18 cellular contexts compared by ENCODE assay signal in genomic region chr15:61050844-61051569, GRCh38.
DNase-seq lines count a peak whose midpoint lies in the region; ATAC-seq, FAIRE-seq and TF ChIP-seq lines count a peak whose summit lies in the region.
"Had no signal": no experiment of that assay in that cellular context is flagged by ENCODE, and none has a peak within 500 bp of the region (broad histone marks: within the 10 kb centered on the region; RNA-seq: fewer than 3 reads in every experiment).

No MANE protein-coding gene starts in this region.

- no peak for FAIRE-seq in RCC 7860 (lab: Jason Lieb, UNC)
- FAIRE-seq: GM19239 had no signal

- H3K4me3 ChIP-seq in smooth muscle cell (no peak overlapping the region), Peyer's patch (no peak overlapping the region)
- H3K4me3 ChIP-seq: adrenal gland had no signal

- H3K27ac ChIP-seq in smooth muscle cell (ENCODE audit: low read depth) (no peak overlapping the region), Peyer's patch (peak overlapping the region in 1 of 4 donors; percentile 17)
- H3K27ac ChIP-seq: adrenal gland, epithelial cell of prostate had no signal

- no peak for DNase-seq in activated T-cell treated with anti-CD3 and anti-CD28 coated beads, Interleukin-2, amount 50 U/mL, for 72 hours
- DNase-seq in activated T-cell treated with anti-CD3 and anti-CD28 coated beads, Interleukin-2, amount 50 U/mL, for 1 hour: no peak
- DNase-seq in RCC 7860 (ENCODE audit: low spot score): peak; percentile 10
- peak; percentile 20 for DNase-seq in glomerular visceral epithelial cell (ENCODE audit: extremely low spot score)
- DNase-seq in smooth muscle cell (lab: John Stamatoyannopoulos, UW; ENCODE audit: unreplicated experiment): no peak
- no peak for DNase-seq in Peyer's patch
- DNase-seq: activated CD4-positive, alpha-beta T cell treated with anti-CD3 and anti-CD28 coated beads, Interleukin-2, amount 10 ng/mL, durations not matched to agents 7 days and 5 days; activated T-cell treated with anti-CD3 and anti-CD28 coated beads, Interleukin-2, amount 50 U/mL, for 48 hours; KG1; naive thymus-derived CD4-positive, alpha-beta T cell; NCI-H1417 treated with DMSO at 0.1 percent for 48 hours; OCI-M1; stimulated activated naive CD4-positive, alpha-beta T cell treated with Interleukin-2 at 50 U/mL for 16 hours had no signal

- no peaks in the 10 kb centered on the region for H3K4me1 Mint-ChIP-seq in activated T-cell treated with anti-CD3 and anti-CD28 coated beads, Interleukin-2, amount 50 U/mL, for 72 hours (ENCODE audit: low read depth)
- H3K4me1 Mint-ChIP-seq: activated CD4-positive, alpha-beta T cell treated with anti-CD3 and anti-CD28 coated beads, Interleukin-2, amount 10 ng/mL, durations not matched to agents 7 days and 5 days; naive thymus-derived CD4-positive, alpha-beta T cell had no signal

- H3K36me3 ChIP-seq in smooth muscle cell (ENCODE audit: low read depth): no peaks in the 10 kb centered on the region
- no peaks in the 10 kb centered on the region for H3K36me3 ChIP-seq in Peyer's patch
- H3K36me3 ChIP-seq: adrenal gland had no signal

- H3K27me3 ChIP-seq in smooth muscle cell (ENCODE audit: low read depth): peaks cover 3% of the 10 kb centered on the region
- no peaks in the 10 kb centered on the region for H3K27me3 ChIP-seq in Peyer's patch
- H3K27me3 ChIP-seq: adrenal gland had no signal

- TF ChIP-seq CTCF in smooth muscle cell (IDR thresholded peaks at IDR 0.05; ENCODE audit: borderline replicate concordance, insufficient read depth, poor library complexity, severe bottlenecking) (no peak), Peyer's patch (IDR thresholded peaks at IDR 0.05) (no peak)

- no peaks in the 10 kb centered on the region for H3K36me3 Mint-ChIP-seq in activated T-cell treated with anti-CD3 and anti-CD28 coated beads, Interleukin-2, amount 50 U/mL, for 72 hours (ENCODE audit: insufficient read depth in 2 of 2)
- H3K36me3 Mint-ChIP-seq: naive thymus-derived CD4-positive, alpha-beta T cell had no signal

- WGBS in smooth muscle cell (ENCODE audit: low lambda C conversion rate): 77% methylated on average over 6 of the region's 6 CpGs

- H3K79me2 ChIP-seq in smooth muscle cell (ENCODE audit: low read depth): no peaks in the 10 kb centered on the region

- ATAC-seq in activated T-cell treated with anti-CD3 and anti-CD28 coated beads, Interleukin-2, amount 50 U/mL, for 72 hours (replicated peaks in 1 of 2): peak; percentile 45 to 77
- ATAC-seq in GM21423 (IDR thresholded peaks at IDR 0.05; ENCODE audit: unreplicated experiment): no peak
- no peak for ATAC-seq in GM19324 (IDR thresholded peaks at IDR 0.05; ENCODE audit: low FRiP score, unreplicated experiment)
- ATAC-seq: naive thymus-derived CD4-positive, alpha-beta T cell had no signal

- H2AFZ ChIP-seq in smooth muscle cell (ENCODE audit: low read depth): no peak overlapping the region

- peaks cover 20% of the 10 kb centered on the region for H3K27me3 Mint-ChIP-seq in activated T-cell treated with anti-CD3 and anti-CD28 coated beads, Interleukin-2, amount 50 U/mL, for 72 hours (ENCODE audit: low read depth)

- H3K9ac ChIP-seq in smooth muscle cell (ENCODE audit: low read depth): peak overlapping the region; percentile 25

- no peaks in the 10 kb centered on the region for H3F3A ChIP-seq in smooth muscle cell (ENCODE audit: low read depth)

- H3K9me3 ChIP-seq in smooth muscle cell (replicated peaks; ENCODE audit: low read depth) (no peaks in the 10 kb centered on the region), Peyer's patch (no peaks in the 10 kb centered on the region)
- H3K9me3 ChIP-seq: adrenal gland had no signal

- H3K4me3 Mint-ChIP-seq in activated T-cell treated with anti-CD3 and anti-CD28 coated beads, Interleukin-2, amount 50 U/mL, for 72 hours: no peak overlapping the region
- H3K4me3 Mint-ChIP-seq: activated CD4-positive, alpha-beta T cell treated with anti-CD3 and anti-CD28 coated beads, Interleukin-2, amount 10 ng/mL, durations not matched to agents 7 days and 5 days; naive thymus-derived CD4-positive, alpha-beta T cell had no signal

- H3K4me1 ChIP-seq in smooth muscle cell (ENCODE audit: low read depth) (no peaks in the 10 kb centered on the region), Peyer's patch (peaks cover 0 to 4% (median 0%) of the 10 kb centered on the region in 4 donors)
- H3K4me1 ChIP-seq: adrenal gland had no signal

- no peak overlapping the region for H3K27ac Mint-ChIP-seq in activated T-cell treated with anti-CD3 and anti-CD28 coated beads, Interleukin-2, amount 50 U/mL, for 72 hours
- H3K27ac Mint-ChIP-seq: activated CD4-positive, alpha-beta T cell treated with anti-CD3 and anti-CD28 coated beads, Interleukin-2, amount 10 ng/mL, durations not matched to agents 7 days and 5 days; naive thymus-derived CD4-positive, alpha-beta T cell had no signal

- TF ChIP-seq POLR2A in Peyer's patch (IDR thresholded peaks at IDR 0.05): no peak

- peaks cover 95% of the 10 kb centered on the region for H4K20me1 ChIP-seq in smooth muscle cell (ENCODE audit: low read depth)

- H3K4me2 ChIP-seq in smooth muscle cell: no peak overlapping the region

- H3K9me3 Mint-ChIP-seq in activated T-cell treated with anti-CD3 and anti-CD28 coated beads, Interleukin-2, amount 50 U/mL, for 72 hours: no peaks in the 10 kb centered on the region
- H3K9me3 Mint-ChIP-seq: activated CD4-positive, alpha-beta T cell treated with anti-CD3 and anti-CD28 coated beads, Interleukin-2, amount 10 ng/mL, durations not matched to agents 7 days and 5 days; naive thymus-derived CD4-positive, alpha-beta T cell had no signal

Comparison
In these comparisons a context has a peak if more than half of its experiments do, and no peak if none do; other contexts are left out.
1. ATAC-seq: peak in activated T-cell treated with anti-CD3 and anti-CD28 coated beads, Interleukin-2, amount 50 U/mL, for 72 hours (2 of 2); none in GM21423 (single experiment) and GM19324 (single experiment).
2. DNase-seq: peak in RCC 7860 (single experiment) and glomerular visceral epithelial cell (single experiment); none in activated T-cell treated with anti-CD3 and anti-CD28 coated beads, Interleukin-2, amount 50 U/mL, for 72 hours (0 of 2), activated T-cell treated with anti-CD3 and anti-CD28 coated beads, Interleukin-2, amount 50 U/mL, for 1 hour (single experiment), smooth muscle cell (single experiment) and Peyer's patch (0 of 3).